ENCODE assay signal across 20 cellular contexts in genomic region chr15:24985224-24985623, GRCh38. TPM values are rescaled to one million over a fixed set of nuclear protein-coding genes. Genes with fewer than 3 reads are reported as not detected.
DNase-seq lines count a peak whose midpoint lies in the region; ATAC-seq, FAIRE-seq and TF ChIP-seq lines count a peak whose summit lies in the region.
"Had no signal": no experiment of that assay in that cellular context is flagged by ENCODE, and none has a peak within 500 bp of the region (broad histone marks: within the 10 kb centered on the region; RNA-seq: fewer than 3 reads in every experiment).

No MANE protein-coding gene starts in this region.

- H3K4me1 Mint-ChIP-seq in MCF 10A (ENCODE audit: insufficient read depth, unreplicated experiment) (no peaks in the 10 kb centered on the region), neural progenitor cell (no peaks in the 10 kb centered on the region)

- H3K4me1 ChIP-seq in breast epithelium (no peaks in the 10 kb centered on the region), HUES48 (ENCODE audit: control insufficient read depth, insufficient read depth, low read length) (no peaks in the 10 kb centered on the region), H1 (replicated peaks in 1 of 4; ENCODE audit: control insufficient read depth in 3 of 4, insufficient read depth in 4 of 4, low read length in 3 of 4) (no peaks in the 10 kb centered on the region), neural progenitor cell (no peaks in the 10 kb centered on the region)
- H3K4me1 ChIP-seq: Peyer's patch had no signal

- H2BK12ac ChIP-seq in H1 (ENCODE audit: low read depth, low read length), result no peak overlapping the region

- H3K4ac ChIP-seq in H1 (replicated peaks; ENCODE audit: insufficient read length, low read depth, low read length), result no peak overlapping the region

- no peaks in the 10 kb centered on the region for H3K23me2 ChIP-seq in H1 (ENCODE audit: low read depth, low read length)

- H3K23ac ChIP-seq in H1 (ENCODE audit: insufficient read length), result no peak overlapping the region

- TF ChIP-seq RAD21 in H1 (IDR thresholded peaks at IDR 0.05 in 1 of 2, conservative IDR thresholded peaks at IDR 0.05 in 1 of 2; ENCODE audit: low read depth in 2 of 2, low read length in 2 of 2), result no peak

- peak overlapping the region; percentile 58 for H4K5ac ChIP-seq in H1 (ENCODE audit: insufficient read length, low read depth, low read length)

- H3F3A ChIP-seq in neural progenitor cell (ENCODE audit: low read depth), result peaks cover 20% of the 10 kb centered on the region

- TF ChIP-seq CTCF in MCF 10A (IDR thresholded peaks at IDR 0.05; ENCODE audit: unreplicated experiment), result no peak
- TF ChIP-seq CTCF in breast epithelium (IDR thresholded peaks at IDR 0.05), result no peak
- TF ChIP-seq CTCF in H1 (IDR thresholded peaks at IDR 0.05; ENCODE audit: control extremely low read depth in 1 of 3, insufficient read depth in 1 of 3, low read depth in 1 of 3, low read length in 3 of 3), result no peak
- TF ChIP-seq CTCF in neural progenitor cell (IDR thresholded peaks at IDR 0.05), result no peak

- H3K9me3 ChIP-seq in breast epithelium (peaks cover 24 to 84% of the 10 kb centered on the region in 2 donors), HUES48 (ENCODE audit: control insufficient read depth, insufficient read depth, low read length) (peaks cover 45% of the 10 kb centered on the region), H1 (ENCODE audit: insufficient read depth in 2 of 2, low read depth in 1 of 2, low read length in 1 of 2) (peaks cover 0 to 7% of the 10 kb centered on the region in 2 experiments; a peak in 1 of 4 replicates), neural progenitor cell (ENCODE audit: low read depth) (peaks cover 5% of the 10 kb centered on the region)

- H3K36me3 ChIP-seq in breast epithelium (peaks cover 11% of the 10 kb centered on the region), HUES48 (ENCODE audit: control insufficient read depth, insufficient read depth, low read length) (peaks cover 97% of the 10 kb centered on the region), H1 (ENCODE audit: control insufficient read depth in 2 of 4, insufficient read depth in 4 of 4, low read length in 3 of 4) (peaks cover 3 to 81% (median 35%) of the 10 kb centered on the region in 4 experiments), neural progenitor cell (peaks cover 21% of the 10 kb centered on the region)

- H3K18ac ChIP-seq in H1 (ENCODE audit: extremely low read depth, low read length), result no peak overlapping the region

- no peak overlapping the region for H3K14ac ChIP-seq in H1 (ENCODE audit: insufficient read length)

- no peak for TF ChIP-seq POLR2A in breast epithelium (IDR thresholded peaks at IDR 0.05)
- TF ChIP-seq POLR2A in H1 (IDR thresholded peaks at IDR 0.05; ENCODE audit: control extremely low read depth in 1 of 2, low read depth in 2 of 2, low read length in 2 of 2), result 0 out of 3 replicates have a peak, but pooled peaks of 1 of the 2 experiments have one; percentile 18

- CTCF ChIA-PET in MCF 10A (lab: Yijun Ruan, JAX) (interaction anchor here (0.6 kb wide), 1 partner anchor 70 kb away, joined by 3 read pairs; no protein-coding TSS in a partner anchor), H1 (lab: Charles Lee; ENCODE audit: partially characterized antibody) (no interaction called here)

- H2BK15ac ChIP-seq in H1 (ENCODE audit: low read length), result no peak overlapping the region

- intact Hi-C loops in MCF 10A (cut with micrococcal nuclease) (no loop called here), breast epithelium (cut with DNase I; ENCODE audit: low total_unique reads) (no loop called here)

- H3K4me3 ChIP-seq in breast epithelium (no peak overlapping the region), HUES48 (ENCODE audit: low read depth, low read length) (peak overlapping the region; percentile 5; the same call in 1 of the 2 replicates), H1 (ENCODE audit: extremely low read depth in 1 of 4, insufficient read depth in 2 of 4, low read depth in 3 of 4, low read length in 4 of 4) (no peak overlapping the region), neural progenitor cell (no peak overlapping the region)
- H3K4me3 ChIP-seq: Peyer's patch had no signal

- no peak for FAIRE-seq in H1 (lab: Jason Lieb, UNC)
- FAIRE-seq: A204.1 had no signal

- no peak for ATAC-seq in GM21825 (IDR thresholded peaks at IDR 0.05; ENCODE audit: unreplicated experiment)

- no peak overlapping the region for H2BK20ac ChIP-seq in H1 (ENCODE audit: low read length)

- H3K27ac ChIP-seq in breast epithelium (no peak overlapping the region), HUES48 (ENCODE audit: low read depth, low read length) (no peak overlapping the region), H1 (ENCODE audit: low read depth, low read length) (no peak overlapping the region), neural progenitor cell (peak overlapping the region; percentile 41)
- H3K27ac ChIP-seq: C4-2B, Peyer's patch had no signal

- H3K27me3 Mint-ChIP-seq in MCF 10A (ENCODE audit: insufficient read depth, unreplicated experiment) (no peaks in the 10 kb centered on the region), neural progenitor cell (ENCODE audit: insufficient read depth, low read depth) (no peaks in the 10 kb centered on the region)
- H3K27me3 Mint-ChIP-seq: CD8-positive, alpha-beta memory T cell had no signal

- POLR2A ChIA-PET in MCF 10A (lab: Yijun Ruan, JAX), result interaction anchor here (0.6 to 1.0 kb wide), 2 partner anchors 29 to 67 kb away, joined by 3 to 4 read pairs; no protein-coding TSS in a partner anchor
- POLR2A ChIA-PET in H1 (lab: Charles Lee; ENCODE audit: partially characterized antibody), result interaction anchor here (0.9 to 1.9 kb wide), 4 partner anchors 8 to 20 kb away, joined by 3 to 10 read pairs (median 5); no protein-coding TSS in a partner anchor

- H3K27ac Mint-ChIP-seq in MCF 10A (ENCODE audit: low read depth, unreplicated experiment) (no peak overlapping the region), neural progenitor cell (no peak overlapping the region)
- H3K27ac Mint-ChIP-seq: CD8-positive, alpha-beta memory T cell had no signal

- H3K79me1 ChIP-seq in H1 (ENCODE audit: low read depth, low read length), result no peaks in the 10 kb centered on the region

- TF ChIP-seq EP300 in H1 (IDR thresholded peaks at IDR 0.05; ENCODE audit: borderline replicate concordance in 1 of 2, low read depth in 2 of 2, low read length in 2 of 2), result no peak

- H3K9ac ChIP-seq in HUES48 (ENCODE audit: low read depth, low read length) (no peak overlapping the region), H1 (replicated peaks in 1 of 4; ENCODE audit: extremely low read depth in 1 of 4, low read depth in 3 of 4, low read length in 3 of 4) (no peak overlapping the region), neural progenitor cell (no peak overlapping the region)

- BruUV-seq in MCF 10A (replicated peaks; lab: Mats Ljungman, UMichigan), result no TSS peak

- H3K4me2 ChIP-seq in H1 (ENCODE audit: insufficient read depth in 1 of 2, low read depth in 2 of 2, low read length in 2 of 2) (no peak overlapping the region), neural progenitor cell (no peak overlapping the region)

- peaks cover 10 to 12% of the 10 kb centered on the region in 2 experiments for H4K20me1 ChIP-seq in H1 (replicated peaks in 1 of 2; ENCODE audit: control insufficient read depth in 1 of 2, insufficient read depth in 2 of 2, low read length in 2 of 2)
- peaks cover 71% of the 10 kb centered on the region for H4K20me1 ChIP-seq in neural progenitor cell (ENCODE audit: low read depth)

- H2BK120ac ChIP-seq in H1 (replicated peaks; ENCODE audit: low read depth, low read length), result no peak overlapping the region

- H2BK5ac ChIP-seq in H1 (ENCODE audit: low read depth, low read length), result no peak overlapping the region

- WGBS in H1 (ENCODE audit: extremely low coverage in 1 of 2, insufficient coverage in 1 of 2, insufficient read length in 1 of 2, insufficient replicate concordance in 2 of 2, low coverage in 1 of 2, low lambda C conversion rate in 2 of 2, missing lambda C conversion rate in 1 of 2), 2 experiments, result 92% methylated on average over 7 of the region's 7 CpGs; no CpG with 5 or more reads in 1 of the 2 experiments

- H2AK5ac ChIP-seq in H1 (ENCODE audit: low read depth, low read length), result no peak overlapping the region

- H3K56ac ChIP-seq in H1 (replicated peaks; ENCODE audit: insufficient read length, low read depth, low read length), result no peak overlapping the region

- H3K27me3 ChIP-seq in breast epithelium (no peaks in the 10 kb centered on the region), HUES48 (ENCODE audit: control insufficient read depth, insufficient read depth, low read length) (no peaks in the 10 kb centered on the region), H1 (replicated peaks in 1 of 4; ENCODE audit: control insufficient read depth in 3 of 4, extremely low read depth in 1 of 4, insufficient read depth in 3 of 4, low read length in 3 of 4) (no peaks in the 10 kb centered on the region), neural progenitor cell (no peaks in the 10 kb centered on the region)
- H3K27me3 ChIP-seq: Peyer's patch had no signal

- H2AFZ ChIP-seq in H1 (ENCODE audit: low read length), result no peak overlapping the region
- no peak overlapping the region for H2AFZ ChIP-seq in neural progenitor cell (replicated peaks)

- peak; percentile 0 for DNase-seq in MCF 10A (ENCODE audit: unreplicated experiment)
- no peak for DNase-seq in breast epithelium (ENCODE audit: low spot score in 2 of 2)
- no peak for DNase-seq in H1 (ENCODE audit: low read depth in 1 of 2, low spot score in 2 of 2)
- DNase-seq in neural progenitor cell (ENCODE audit: low spot score), result no peak
- DNase-seq in cortex of kidney (lab: John Stamatoyannopoulos, UW), result no peak
- no peak for DNase-seq in mesenteric fat pad (ENCODE audit: low spot score)
- DNase-seq: CD8-positive, alpha-beta memory T cell; GDM1; GOT3; NCI-H1417; NCI-H1694 treated with DMSO at 0.1 percent for 48 hours; NCI-H2081 treated with DMSO at 0.1 percent for 48 hours; NCI-H2227 treated with DMSO at 0.1 percent for 48 hours; NCI-H510A; Peyer's patch had no signal

- H3K79me2 ChIP-seq in H1 (ENCODE audit: control insufficient read depth in 1 of 2, insufficient read depth in 2 of 2, low read length in 2 of 2) (peaks cover 0 to 99% of the 10 kb centered on the region in 2 experiments; a peak in 3 of 4 replicates), neural progenitor cell (ENCODE audit: low read depth) (peaks cover 100% of the 10 kb centered on the region)

- H3K4me3 Mint-ChIP-seq in MCF 10A (ENCODE audit: unreplicated experiment), result no peak overlapping the region
- H3K4me3 Mint-ChIP-seq in neural progenitor cell, result no peak overlapping the region
- H3K4me3 Mint-ChIP-seq: CD8-positive, alpha-beta memory T cell had no signal

- no peak overlapping the region for H4K91ac ChIP-seq in H1 (replicated peaks; ENCODE audit: insufficient read length, low read length)

- peaks cover 57% of the 10 kb centered on the region for H3K36me3 Mint-ChIP-seq in MCF 10A (ENCODE audit: insufficient read depth, unreplicated experiment)
- H3K36me3 Mint-ChIP-seq in neural progenitor cell, result peaks cover 64% of the 10 kb centered on the region

- H4K8ac ChIP-seq in H1 (ENCODE audit: extremely low read depth, insufficient read depth, low read length), result no peak overlapping the region

- H3K9me3 Mint-ChIP-seq in MCF 10A (ENCODE audit: unreplicated experiment) (peaks cover 16% of the 10 kb centered on the region), neural progenitor cell (peaks cover 44% of the 10 kb centered on the region)

RNA-seq across cellular contexts. Expression of gene SNRPN, which starts 30.4 kb away (rescaled TPM):
- total RNA-seq in MCF 10A (2022) (86.5 and 101 TPM in 2 replicates), breast epithelium (100 to 1,000 TPM in 2 of 3 donors, 10 to 100 TPM in 1; 64.5 to 145 (median 127) TPM), neural progenitor cell (ENCODE audit: low replicate concordance) (442 and 448 TPM in 2 replicates), mesenteric fat pad (32.8 TPM)
- 905 and 915 TPM in 2 replicates for total RNA-seq in H1 (2021; fragmentation: NEBNext Ultra II Directional; extraction: Animal tissue kit (Norgen Biotek cat#: 25700))
- polyA plus RNA-seq in H1 (2011; rRNA removed), result 1,396 and 1,684 TPM in 2 replicates
- polyA plus RNA-seq in H1 (2011; cell fraction: cytosol; rRNA removed), result 1,533 TPM
- polyA plus RNA-seq in H1 (2011; cell fraction: nucleus; rRNA removed), result 1,140 TPM
- 1,068 to 1,234 TPM (median 1,139 TPM) in 4 replicates for polyA plus RNA-seq in H1 (2012, experiment 1 of 2)
- 894 TPM for polyA plus RNA-seq in H1 (2012, experiment 2 of 2)
- 549 TPM for polyA plus RNA-seq in H1 (2013, experiment 1 of 2)
- polyA plus RNA-seq in H1 (2013, experiment 2 of 2), result 534 TPM
- 1,031 and 1,143 TPM in 2 replicates for polyA minus RNA-seq in H1 (2011; rRNA and poly(A)+ RNA removed)
- 589 TPM for polyA minus RNA-seq in H1 (2011; cell fraction: cytosol; rRNA and poly(A)+ RNA removed)
- polyA minus RNA-seq in H1 (2011; cell fraction: nucleus; rRNA and poly(A)+ RNA removed), result 849 TPM
- total RNA-seq: HT-29 had no signal

RNA-seq across cellular contexts. Expression of gene SNURF, which starts 30.4 kb away (rescaled TPM):
- total RNA-seq in MCF 10A (2022), result 35.6 and 36.7 TPM in 2 replicates
- total RNA-seq in breast epithelium, result 10 to 100 TPM in 2 of 3 donors, 1 to 10 TPM in 1; 5.8 to 15.7 (median 12.1) TPM
- 76.5 and 94.5 TPM in 2 replicates for total RNA-seq in H1 (2021; fragmentation: NEBNext Ultra II Directional; extraction: Animal tissue kit (Norgen Biotek cat#: 25700))
- polyA plus RNA-seq in H1 (2011; rRNA removed), result 6.2 and 9.9 TPM in 2 replicates
- 19.2 TPM for polyA plus RNA-seq in H1 (2011; cell fraction: cytosol; rRNA removed)
- polyA plus RNA-seq in H1 (2011; cell fraction: nucleus; rRNA removed), result 6.5 TPM
- polyA plus RNA-seq in H1 (2012, experiment 1 of 2), result 65.8 to 746 TPM (median 575 TPM) in 4 replicates
- 31.3 TPM for polyA plus RNA-seq in H1 (2012, experiment 2 of 2)
- polyA plus RNA-seq in H1 (2013, experiment 1 of 2), result 108 TPM
- 123 TPM for polyA plus RNA-seq in H1 (2013, experiment 2 of 2)
- polyA minus RNA-seq in H1 (2011; rRNA and poly(A)+ RNA removed), result 78.1 and 93.0 TPM in 2 replicates
- 268 TPM for polyA minus RNA-seq in H1 (2011; cell fraction: cytosol; rRNA and poly(A)+ RNA removed)
- polyA minus RNA-seq in H1 (2011; cell fraction: nucleus; rRNA and poly(A)+ RNA removed), result 137 TPM
- total RNA-seq in neural progenitor cell (ENCODE audit: low replicate concordance), result 21.1 and 40.1 TPM in 2 replicates
- total RNA-seq in mesenteric fat pad, result 2.6 TPM
- total RNA-seq: HT-29 had no signal
